Comparison of ENCODE assay signal across 8 cellular contexts in genomic region chr12:91877461-91878230, GRCh38.
DNase-seq lines count a peak whose midpoint lies in the region; ATAC-seq and TF ChIP-seq lines count a peak whose summit lies in the region.

No MANE protein-coding gene starts in this region.

- peaks cover 50% of the 10 kb centered on the region for H3K4me1 Mint-ChIP-seq in T-helper 2 cell treated with Interferon-gamma antibody and Interleukin-4, amounts not matched to agents 5 μg/mL and 100 μg/mL, for 36 hours (ENCODE audit: low read depth)
- no peaks in the 10 kb centered on the region for H3K4me1 Mint-ChIP-seq in MCF 10A (ENCODE audit: insufficient read depth, unreplicated experiment)

- H3K27me3 Mint-ChIP-seq in T-helper 2 cell treated with Interferon-gamma antibody and Interleukin-4, amounts not matched to agents 5 μg/mL and 100 μg/mL, for 36 hours (ENCODE audit: low read depth): no peaks in the 10 kb centered on the region
- no peaks in the 10 kb centered on the region for H3K27me3 Mint-ChIP-seq in MCF 10A (ENCODE audit: insufficient read depth, unreplicated experiment)

- H3K36me3 Mint-ChIP-seq in T-helper 2 cell treated with Interferon-gamma antibody and Interleukin-4, amounts not matched to agents 5 μg/mL and 100 μg/mL, for 36 hours (ENCODE audit: low read depth): peaks cover 2% of the 10 kb centered on the region
- H3K36me3 Mint-ChIP-seq in MCF 10A (ENCODE audit: insufficient read depth, unreplicated experiment): no peaks in the 10 kb centered on the region

- H3K4me3 Mint-ChIP-seq in T-helper 2 cell treated with Interferon-gamma antibody and Interleukin-4, amounts not matched to agents 5 μg/mL and 100 μg/mL, for 36 hours: peak overlapping the region; percentile 62
- no peak overlapping the region for H3K4me3 Mint-ChIP-seq in MCF 10A (ENCODE audit: unreplicated experiment)

- BruUV-seq in MCF 10A (replicated peaks; lab: Mats Ljungman, UMichigan): no TSS peak

- TF ChIP-seq CTCF in MCF 10A (IDR thresholded peaks at IDR 0.05; ENCODE audit: unreplicated experiment): no peak

- DNase-seq in T-helper 2 cell treated with Interferon-gamma antibody and Interleukin-4, amounts not matched to agents 5 μg/mL and 100 μg/mL, for 36 hours (ENCODE audit: low spot score): peak; percentile 24
- peak; percentile 67 for DNase-seq in central memory CD4-positive, alpha-beta T cell
- peak; percentile 33 for DNase-seq in stimulated activated CD4-positive, alpha-beta T cell treated with anti-CD3 and anti-CD28 coated beads, Interleukin-4, amount 100 ng/mL, for 1 hour
- no peak for DNase-seq in MCF 10A (ENCODE audit: unreplicated experiment)
- DNase-seq in NCI-H345 treated with DMSO at 0.1 percent for 48 hours (lab: John Stamatoyannopoulos, UW; ENCODE audit: unreplicated experiment): no peak
- DNase-seq in A172 (ENCODE audit: low spot score): no peak
- DNase-seq in NCI-H2029 treated with DMSO at 0.1 percent for 48 hours (lab: John Stamatoyannopoulos, UW): no peak

- ATAC-seq in GM19463 (IDR thresholded peaks at IDR 0.05; ENCODE audit: unreplicated experiment): peak; percentile 54

- POLR2A ChIA-PET in MCF 10A (lab: Yijun Ruan, JAX): interaction anchor here (0.6 to 1.7 kb wide), 4 partner anchors 9 to 844 kb away, joined by 3 to 7 read pairs (median 3); no protein-coding TSS in a partner anchor

- peak overlapping the region; percentile 87 for H3K27ac Mint-ChIP-seq in T-helper 2 cell treated with Interferon-gamma antibody and Interleukin-4, amounts not matched to agents 5 μg/mL and 100 μg/mL, for 36 hours
- H3K27ac Mint-ChIP-seq in MCF 10A (ENCODE audit: low read depth, unreplicated experiment): no peak overlapping the region

- CTCF ChIA-PET in MCF 10A (lab: Yijun Ruan, JAX): interaction anchor here (0.8 kb wide), 1 partner anchor 496 kb away, joined by 3 read pairs; no protein-coding TSS in a partner anchor

- intact Hi-C loops in MCF 10A (cut with micrococcal nuclease): no loop called here

- peaks cover 3% of the 10 kb centered on the region for H3K9me3 Mint-ChIP-seq in T-helper 2 cell treated with Interferon-gamma antibody and Interleukin-4, amounts not matched to agents 5 μg/mL and 100 μg/mL, for 36 hours
- no peaks in the 10 kb centered on the region for H3K9me3 Mint-ChIP-seq in MCF 10A (ENCODE audit: unreplicated experiment)

Comparison
In these comparisons a context has a peak if more than half of its experiments do, and no peak if none do; other contexts are left out.
1. DNase-seq: peak in T-helper 2 cell treated with Interferon-gamma antibody and Interleukin-4, amounts not matched to agents 5 μg/mL and 100 μg/mL, for 36 hours (single experiment), central memory CD4-positive, alpha-beta T cell (single experiment) and stimulated activated CD4-positive, alpha-beta T cell treated with anti-CD3 and anti-CD28 coated beads, Interleukin-4, amount 100 ng/mL, for 1 hour (single experiment); none in MCF 10A (single experiment), NCI-H345 treated with DMSO at 0.1 percent for 48 hours (single experiment), A172 (single experiment) and NCI-H2029 treated with DMSO at 0.1 percent for 48 hours (single experiment).